ENCODE assay signal across 1 cellular context in genomic region chr3:45544719-45545296, GRCh38.
TF ChIP-seq lines count a peak whose summit lies in the region.

No MANE protein-coding gene starts in this region.

TF ChIP-seq in K562, 482 proteins besides CTCF, POLR2A, EP300 and RAD21 (continued from another document):
- no peak for TF ChIP-seq HMGXB4 (CRISPR knock-in tag; IDR thresholded peaks at IDR 0.05)
- no peak for TF ChIP-seq TSHZ1 (CRISPR knock-in tag; IDR thresholded peaks at IDR 0.05)
- no peak for TF ChIP-seq CBFB (CRISPR knock-in tag; IDR thresholded peaks at IDR 0.05)
- no peak for TF ChIP-seq ZNF408 (CRISPR knock-in tag; IDR thresholded peaks at IDR 0.05; ENCODE audit: low read depth)
- TF ChIP-seq CREB1 (IDR thresholded peaks at IDR 0.05): no peak
- TF ChIP-seq CREB1 (CRISPR knock-in tag; IDR thresholded peaks at IDR 0.05): no peak
- peak; percentile 71; the same call in 1 of the 2 replicates for TF ChIP-seq CEBPG (CRISPR knock-in tag; IDR thresholded peaks at IDR 0.05)
- peak; percentile 82 to 86 for TF ChIP-seq CEBPG (tag; conservative IDR thresholded peaks at IDR 0.05 in 1 of 2, IDR thresholded peaks at IDR 0.05 in 1 of 2)
- TF ChIP-seq PTBP1 (IDR thresholded peaks at IDR 0.05; ENCODE audit: low read depth, low read length): 0 out of 2 replicates have a peak, but pooled peaks have one; percentile 32
- no peak for TF ChIP-seq U2AF2 (optimal IDR thresholded peaks at IDR 0.05; ENCODE audit: low read depth, low read length)
- TF ChIP-seq CBX5 (IDR thresholded peaks at IDR 0.05; ENCODE audit: borderline replicate concordance, low read depth): no peak
- no peak for TF ChIP-seq ZNF780A (CRISPR knock-in tag; IDR thresholded peaks at IDR 0.05)
- peak in 1 of 2 experiments; percentile 75; a peak in 2 of 4 replicates for TF ChIP-seq KDM1A (IDR thresholded peaks at IDR 0.05)
- peak; percentile 97 for TF ChIP-seq CEBPB (tag; IDR thresholded peaks at IDR 0.05)
- TF ChIP-seq L3MBTL2 (IDR thresholded peaks at IDR 0.05): no peak
- TF ChIP-seq REST (CRISPR knock-in tag; IDR thresholded peaks at IDR 0.05; ENCODE audit: low read depth): no peak
- peak; percentile 86 for TF ChIP-seq RBM25 (IDR thresholded peaks at IDR 0.05; ENCODE audit: low read depth, low read length, severe bottlenecking)
- no peak for TF ChIP-seq PURB (CRISPR knock-in tag; IDR thresholded peaks at IDR 0.05; ENCODE audit: low read depth)
- TF ChIP-seq ZNF121 (CRISPR knock-in tag; conservative IDR thresholded peaks at IDR 0.05): no peak
- TF ChIP-seq NKRF (IDR thresholded peaks at IDR 0.05; ENCODE audit: borderline replicate concordance): no peak
- no peak for TF ChIP-seq MEF2A (IDR thresholded peaks at IDR 0.05; ENCODE audit: control insufficient read depth, low read depth, low read length)
- TF ChIP-seq MAZ (CRISPR knock-in tag; conservative IDR thresholded peaks at IDR 0.05 in 1 of 2, IDR thresholded peaks at IDR 0.05 in 1 of 2): no peak
- no peak for TF ChIP-seq HMG20B (CRISPR knock-in tag; IDR thresholded peaks at IDR 0.05)
- TF ChIP-seq TEAD2 (tag; IDR thresholded peaks at IDR 0.05): no peak
- TF ChIP-seq FOXJ3 (CRISPR knock-in tag; IDR thresholded peaks at IDR 0.05): no peak
- TF ChIP-seq THAP12 (CRISPR knock-in tag; IDR thresholded peaks at IDR 0.05): no peak
- no peak for TF ChIP-seq FOXA3 (CRISPR knock-in tag; conservative IDR thresholded peaks at IDR 0.05 in 1 of 2, IDR thresholded peaks at IDR 0.05 in 1 of 2)
- no peak for TF ChIP-seq TRIM24 (IDR thresholded peaks at IDR 0.05)
- TF ChIP-seq ZBTB5 (IDR thresholded peaks at IDR 0.05): no peak
- no peak for TF ChIP-seq GABPB2 (CRISPR knock-in tag; conservative IDR thresholded peaks at IDR 0.05)
- no peak for TF ChIP-seq DPF2 (IDR thresholded peaks at IDR 0.05)
- TF ChIP-seq IRF9 (tag; IDR thresholded peaks at IDR 0.05): peak; percentile 54; the same call in 1 of the 2 replicates
- TF ChIP-seq FOXP4 (CRISPR knock-in tag; IDR thresholded peaks at IDR 0.05; ENCODE audit: borderline replicate concordance): no peak
- TF ChIP-seq FOS (IDR thresholded peaks at IDR 0.05; ENCODE audit: extremely low read depth, insufficient read length): no peak
- no peak for TF ChIP-seq CBX2 (IDR thresholded peaks at IDR 0.05; ENCODE audit: insufficient read depth, low read length, poor library complexity, severe bottlenecking)
- no peak for TF ChIP-seq ATF6 (CRISPR knock-in tag; IDR thresholded peaks at IDR 0.05)
- peak; percentile 89 for TF ChIP-seq BCOR (IDR thresholded peaks at IDR 0.05)
- no peak for TF ChIP-seq TGIF2 (CRISPR knock-in tag; IDR thresholded peaks at IDR 0.05)
- TF ChIP-seq ZEB2 (IDR thresholded peaks at IDR 0.05): no peak
